Comparison of ENCODE assay signal across 23 cellular contexts in the genomic region with DNA sequence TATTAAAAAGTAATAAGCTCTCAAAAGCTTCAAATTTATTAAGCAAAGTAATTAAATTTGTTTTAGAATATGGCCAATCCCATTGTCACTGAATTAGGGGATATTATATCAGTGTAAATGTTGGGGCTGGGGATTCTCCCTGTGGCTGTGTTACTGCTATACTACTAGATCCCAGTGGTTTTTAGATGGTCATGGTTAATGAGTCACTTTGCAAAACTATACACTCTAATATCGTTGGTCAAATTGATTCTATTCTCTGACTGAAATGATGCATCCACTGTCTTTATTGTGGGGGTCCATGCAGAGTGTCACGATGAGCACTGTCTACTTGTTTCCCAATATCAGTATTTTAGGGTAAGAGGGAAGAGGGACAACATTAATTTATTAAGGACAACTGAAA.
"Had no signal": no experiment of that assay in that cellular context is flagged by ENCODE, and none has a peak within 500 bp of the region (broad histone marks: within the 10 kb centered on the region; RNA-seq: fewer than 3 reads in every experiment).

No MANE protein-coding gene starts in this region.

- H3K4me3 ChIP-seq: SJCRH30 had no signal

- H3K27ac ChIP-seq: RWPE1, SJCRH30 had no signal

- DNase-seq: activated CD4-positive, alpha-beta memory T cell treated with anti-CD3 and anti-CD28 coated beads for 36 hours; activated CD4-positive, alpha-beta T cell treated with anti-CD3 and anti-CD28 coated beads for 48 hours; activated CD4-positive, CD25-positive, alpha-beta regulatory T cell treated with anti-CD3 and anti-CD28 coated beads, Interleukin-2, amount 50 U/mL, for 72 hours; activated CD8-positive, alpha-beta memory T cell treated with anti-CD3 and anti-CD28 coated beads for 24 hours; activated gamma-delta T cell; activated naive CD4-positive, alpha-beta T cell treated with anti-CD3 and anti-CD28 coated beads for 36 hours; activated T-cell treated with anti-CD3 and anti-CD28 coated beads, Interleukin-2, amount 50 U/mL, for 4 hours; amygdala; KG1; NCI-H1092; NCI-H1417; NCI-H1930; NCI-H345; NCI-H510A; NCI-H526 treated with DMSO at 0.1 percent for 48 hours; NK-92 treated with Interleukin-12 subunit alpha and Interleukin-12 subunit beta, amount 100 ng/mL, for 24 hours; OCI-M1; Right ventricle myocardium superior; SJCRH30 had no signal

- FAIRE-seq: astrocyte had no signal

- ATAC-seq: activated T-cell treated with anti-CD3 and anti-CD28 coated beads, Interleukin-2, amount 50 U/mL, for 4 hours; Panc1; WTC11 had no signal

- H3K36me3 ChIP-seq: SJCRH30 had no signal

- H3K4me1 ChIP-seq: SJCRH30 had no signal

- H3K9me3 ChIP-seq: SJCRH30 had no signal
